Comparison of ENCODE assay signal across 8 cellular contexts in genomic region chrX:154411981-154412340, GRCh38. TPM values are rescaled to one million over a fixed set of nuclear protein-coding genes. Genes with fewer than 3 reads are reported as not detected.
DNase-seq lines count a peak whose midpoint lies in the region; ATAC-seq and TF ChIP-seq lines count a peak whose summit lies in the region.

No MANE protein-coding gene starts in this region.

- TF ChIP-seq RAD21 in liver (IDR thresholded peaks at IDR 0.05) = no peak

- H3K4me3 ChIP-seq in HAP-1 = peak overlapping the region; percentile 82
- H3K4me3 ChIP-seq in choroid plexus epithelial cell (ENCODE audit: low read depth, low read length) = peak overlapping the region; percentile 69
- peak overlapping the region; percentile 59 to 85 (median 77) for H3K4me3 ChIP-seq in liver (ENCODE audit: low read depth in 1 of 3, low read length in 3 of 3)

- H3K4me1 Mint-ChIP-seq in stimulated activated naive B cell treated with anti-CD40 and anti-IgM and Interleukin-4, amounts not matched to agents 10 μg/mL and 1 μg/mL and 100 μg/mL, for 72 hours = peaks cover 21 to 28% of the 10 kb centered on the region in 2 donors

- peaks cover 27% of the 10 kb centered on the region for H3K36me3 ChIP-seq in HAP-1 (replicated peaks)
- peaks cover 0 to 2% (median 0%) of the 10 kb centered on the region in 4 donors for H3K36me3 ChIP-seq in liver (ENCODE audit: control insufficient read depth in 4 of 4, insufficient read depth in 3 of 4, low read depth in 1 of 4, low read length in 3 of 4)

- H3K4me1 ChIP-seq in HAP-1 (peaks cover 10% of the 10 kb centered on the region), liver (ENCODE audit: control insufficient read depth in 4 of 4, insufficient read depth in 4 of 4, low read length in 3 of 4) (peaks cover 2 to 11% (median 7%) of the 10 kb centered on the region in 4 donors)

- no peaks in the 10 kb centered on the region for H3K9me3 ChIP-seq in HAP-1
- no peaks in the 10 kb centered on the region for H3K9me3 ChIP-seq in liver (ENCODE audit: control insufficient read depth in 4 of 4, low read length in 3 of 4)

- DNase-seq in G401 (ENCODE audit: low spot score) = peak; percentile 66
- peak; percentile 77 to 88 for DNase-seq in HAP-1 (ENCODE audit: low spot score in 2 of 2)
- peak; percentile 78 for DNase-seq in NCI-H1105 (lab: John Stamatoyannopoulos, UW)
- DNase-seq in choroid plexus epithelial cell (ENCODE audit: low read depth) = peak; percentile 65
- peak; percentile 49 for DNase-seq in stimulated activated naive B cell treated with anti-CD40 and anti-IgM and Interleukin-4, amounts not matched to agents 10 μg/mL and 1 μg/mL and 100 μg/mL, for 72 hours
- DNase-seq in kidney glomerular epithelial cell (lab: John Stamatoyannopoulos, UW) = no peak

- H3K4me3 Mint-ChIP-seq in stimulated activated naive B cell treated with anti-CD40 and anti-IgM and Interleukin-4, amounts not matched to agents 10 μg/mL and 1 μg/mL and 100 μg/mL, for 72 hours = peak overlapping the region; percentile 81 to 93

- H3K27ac Mint-ChIP-seq in stimulated activated naive B cell treated with anti-CD40 and anti-IgM and Interleukin-4, amounts not matched to agents 10 μg/mL and 1 μg/mL and 100 μg/mL, for 72 hours = peak overlapping the region; percentile 89

- in situ Hi-C loops in G401 (cut with HindIII; ENCODE audit: low sequenced_read_pairs) = no loop called here
- in situ Hi-C loops in HAP-1 (cut with MboI; ENCODE audit: low sequenced_read_pairs) = no loop called here

- peak; percentile 74 to 80 for ATAC-seq in stimulated activated naive B cell treated with anti-CD40 and anti-IgM and Interleukin-4, amounts not matched to agents 10 μg/mL and 1 μg/mL and 100 μg/mL, for 72 hours (replicated peaks)

- peak overlapping the region; percentile 47 to 53 for H3K9ac ChIP-seq in liver (ENCODE audit: low read depth in 1 of 2, low read length in 2 of 2)

- TF ChIP-seq CTCF in VCaP (conservative IDR thresholded peaks at IDR 0.05) = no peak
- TF ChIP-seq CTCF in choroid plexus epithelial cell (conservative IDR thresholded peaks at IDR 0.05; ENCODE audit: low read depth, low read length) = no peak
- no peak for TF ChIP-seq CTCF in liver (IDR thresholded peaks at IDR 0.05; ENCODE audit: low read depth, low read length, missing input control)

- peaks cover 11 to 26% of the 10 kb centered on the region in 2 donors for H3K36me3 Mint-ChIP-seq in stimulated activated naive B cell treated with anti-CD40 and anti-IgM and Interleukin-4, amounts not matched to agents 10 μg/mL and 1 μg/mL and 100 μg/mL, for 72 hours

- no peaks in the 10 kb centered on the region for H3K9me3 Mint-ChIP-seq in stimulated activated naive B cell treated with anti-CD40 and anti-IgM and Interleukin-4, amounts not matched to agents 10 μg/mL and 1 μg/mL and 100 μg/mL, for 72 hours

- H3K27me3 Mint-ChIP-seq in stimulated activated naive B cell treated with anti-CD40 and anti-IgM and Interleukin-4, amounts not matched to agents 10 μg/mL and 1 μg/mL and 100 μg/mL, for 72 hours = no peaks in the 10 kb centered on the region

- peak overlapping the region; percentile 90 for H3K27ac ChIP-seq in VCaP
- peak overlapping the region; percentile 90 to 96 for H3K27ac ChIP-seq in liver (ENCODE audit: low read depth in 1 of 2, low read length in 2 of 2)

- no peaks in the 10 kb centered on the region for H3K27me3 ChIP-seq in HAP-1 (ENCODE audit: low read depth)
- H3K27me3 ChIP-seq in liver (ENCODE audit: control insufficient read depth in 4 of 4, insufficient read depth in 4 of 4, low read length in 3 of 4) = no peaks in the 10 kb centered on the region

- 5% methylated on average over 29 of the region's 29 CpGs for WGBS in liver

TF ChIP-seq in liver, 16 proteins besides CTCF, POLR2A, EP300 and RAD21:
- no peak for TF ChIP-seq GABPA (IDR thresholded peaks at IDR 0.05 in 1 of 2, conservative IDR thresholded peaks at IDR 0.05 in 1 of 2)
- TF ChIP-seq, protein P1, sequence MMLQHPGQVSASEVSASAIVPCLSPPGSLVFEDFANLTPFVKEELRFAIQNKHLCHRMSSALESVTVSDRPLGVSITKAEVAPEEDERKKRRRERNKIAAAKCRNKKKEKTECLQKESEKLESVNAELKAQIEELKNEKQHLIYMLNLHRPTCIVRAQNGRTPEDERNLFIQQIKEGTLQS (IDR thresholded peaks at IDR 0.05) = no peak
- TF ChIP-seq EGR1 (IDR thresholded peaks at IDR 0.05; ENCODE audit: low read depth in 2 of 2) = no peak
- TF ChIP-seq, protein P2, sequence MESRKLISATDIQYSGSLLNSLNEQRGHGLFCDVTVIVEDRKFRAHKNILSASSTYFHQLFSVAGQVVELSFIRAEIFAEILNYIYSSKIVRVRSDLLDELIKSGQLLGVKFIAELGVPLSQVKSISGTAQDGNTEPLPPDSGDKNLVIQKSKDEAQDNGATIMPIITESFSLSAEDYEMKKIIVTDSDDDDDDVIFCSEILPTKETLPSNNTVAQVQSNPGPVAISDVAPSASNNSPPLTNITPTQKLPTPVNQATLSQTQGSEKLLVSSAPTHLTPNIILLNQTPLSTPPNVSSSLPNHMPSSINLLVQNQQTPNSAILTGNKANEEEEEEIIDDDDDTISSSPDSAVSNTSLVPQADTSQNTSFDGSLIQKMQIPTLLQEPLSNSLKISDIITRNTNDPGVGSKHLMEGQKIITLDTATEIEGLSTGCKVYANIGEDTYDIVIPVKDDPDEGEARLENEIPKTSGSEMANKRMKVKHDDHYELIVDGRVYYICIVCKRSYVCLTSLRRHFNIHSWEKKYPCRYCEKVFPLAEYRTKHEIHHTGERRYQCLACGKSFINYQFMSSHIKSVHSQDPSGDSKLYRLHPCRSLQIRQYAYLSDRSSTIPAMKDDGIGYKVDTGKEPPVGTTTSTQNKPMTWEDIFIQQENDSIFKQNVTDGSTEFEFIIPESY (IDR thresholded peaks at IDR 0.05) = no peak
- TF ChIP-seq FOXA1 (IDR thresholded peaks at IDR 0.05) = no peak
- TF ChIP-seq TAF1 (conservative IDR thresholded peaks at IDR 0.05) = no peak
- no peak for TF ChIP-seq FOXA2 (IDR thresholded peaks at IDR 0.05)
- no peak for TF ChIP-seq JUND (IDR thresholded peaks at IDR 0.05)
- TF ChIP-seq HNF4A (conservative IDR thresholded peaks at IDR 0.05) = no peak
- TF ChIP-seq, protein P3, sequence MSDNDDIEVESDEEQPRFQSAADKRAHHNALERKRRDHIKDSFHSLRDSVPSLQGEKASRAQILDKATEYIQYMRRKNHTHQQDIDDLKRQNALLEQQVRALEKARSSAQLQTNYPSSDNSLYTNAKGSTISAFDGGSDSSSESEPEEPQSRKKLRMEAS (IDR thresholded peaks at IDR 0.05) = no peak
- TF ChIP-seq NR2F2 (IDR thresholded peaks at IDR 0.05) = no peak
- TF ChIP-seq REST (IDR thresholded peaks at IDR 0.05) = no peak
- no peak for TF ChIP-seq HNF4G (IDR thresholded peaks at IDR 0.05)
- TF ChIP-seq RXRA (IDR thresholded peaks at IDR 0.05) = no peak
- no peak for TF ChIP-seq SP1 (IDR thresholded peaks at IDR 0.05)

RNA-seq across cellular contexts. Expression of gene TAFAZZIN, which starts 0.6 kb away (rescaled TPM):
- total RNA-seq in G401 (2014; rRNA removed; shearing (Covaris generic)) = 16.9 and 39.4 TPM in 2 replicates
- 10 to 100 TPM in 1 of 2 donors, 1 to 10 TPM in 1; 7.8 to 15.6 TPM for total RNA-seq in liver
- polyA plus RNA-seq in liver = 10 to 100 TPM; 10.6 to 16.3 TPM

RNA-seq across cellular contexts. Expression of gene DNASE1L1, which starts 2.9 kb away (rescaled TPM):
- 20.5 and 41.3 TPM in 2 replicates for total RNA-seq in G401 (2014; rRNA removed; shearing (Covaris generic))
- 10 to 100 TPM; 14.6 to 22.1 TPM for total RNA-seq in liver
- polyA plus RNA-seq in liver = 10 to 100 TPM in 1 of 2 donors, 1 to 10 TPM in 1; 9.3 to 18.7 TPM

RNA-seq across cellular contexts. Expression of gene RPL10, which starts 13.8 kb away (rescaled TPM):
- 2,883 and 3,419 TPM in 2 replicates for total RNA-seq in G401 (2014; rRNA removed; shearing (Covaris generic))
- total RNA-seq in liver = 1,000 to 10,000 TPM; 1,323 to 1,523 TPM
- polyA plus RNA-seq in liver = 1,000 to 10,000 TPM in 1 of 2 donors, 100 to 1,000 TPM in 1; 446 to 1,644 TPM

RNA-seq across cellular contexts. Expression of gene ATP6AP1, which starts 16.5 kb away (rescaled TPM):
- 48.9 and 60.6 TPM in 2 replicates for total RNA-seq in G401 (2014; rRNA removed; shearing (Covaris generic))
- 10 to 100 TPM; 35.2 to 38.5 TPM for total RNA-seq in liver
- polyA plus RNA-seq in liver = 10 to 100 TPM; 43.1 to 43.3 TPM

RNA-seq across cellular contexts. Expression of gene GDI1, which starts 25.0 kb away (rescaled TPM):
- total RNA-seq in G401 (2014; rRNA removed; shearing (Covaris generic)) = 51.4 and 57.6 TPM in 2 replicates
- 10 to 100 TPM; 13.3 to 27.7 TPM for total RNA-seq in liver
- polyA plus RNA-seq in liver = 10 to 100 TPM; 12.8 to 35.6 TPM
